In genomic region chr11:76857776-76858461, GRCh38 we compare ENCODE assay signal across 25 cellular contexts. TPM values are rescaled to one million over a fixed set of nuclear protein-coding genes. Genes with fewer than 3 reads are reported as not detected.
DNase-seq lines count a peak whose midpoint lies in the region; TF ChIP-seq lines count a peak whose summit lies in the region.
"Had no signal": no experiment of that assay in that cellular context is flagged by ENCODE, and none has a peak within 500 bp of the region (broad histone marks: within the 10 kb centered on the region; RNA-seq: fewer than 3 reads in every experiment).

No MANE protein-coding gene starts in this region.

- H3K4me1 ChIP-seq in BLaER1 treated with 17β-estradiol and CSF1 and Interleukin-3, amounts not matched to agents 10 nM and 100 nM = peaks cover 34 to 82% (median 72%) of the 10 kb centered on the region in 10 experiments

- H3K4me3 ChIP-seq in BLaER1 treated with 17β-estradiol and CSF1 and Interleukin-3, amounts not matched to agents 10 nM and 100 nM = no peak overlapping the region; a peak in 2 of 20 replicates
- H3K4me3 ChIP-seq: suprapubic skin had no signal

- peak overlapping the region in 9 of 11 experiments; percentile 7 to 99 (median 76); a peak in 16 of 22 replicates for H3K4me2 ChIP-seq in BLaER1 treated with 17β-estradiol and CSF1 and Interleukin-3, amounts not matched to agents 10 nM and 100 nM

- H3K9ac ChIP-seq in BLaER1 treated with 17β-estradiol and CSF1 and Interleukin-3, amounts not matched to agents 10 nM and 100 nM = peak overlapping the region in 6 of 11 experiments; percentile 11 to 55 (median 32); a peak in 6 of 22 replicates

- H4K20me1 ChIP-seq in BLaER1 treated with 17β-estradiol and CSF1 and Interleukin-3, amounts not matched to agents 10 nM and 100 nM = peaks cover 0 to 7% (median 0%) of the 10 kb centered on the region in 11 experiments; a peak in 5 of 22 replicates

- no peaks in the 10 kb centered on the region for H3K36me3 ChIP-seq in BLaER1 treated with 17β-estradiol and CSF1 and Interleukin-3, amounts not matched to agents 10 nM and 100 nM
- H3K36me3 ChIP-seq: suprapubic skin had no signal

- no peaks in the 10 kb centered on the region for H3K27me3 ChIP-seq in BLaER1 treated with 17β-estradiol and CSF1 and Interleukin-3, amounts not matched to agents 10 nM and 100 nM
- H3K27me3 ChIP-seq: foreskin keratinocyte, suprapubic skin had no signal

- no peaks in the 10 kb centered on the region for H3K9me3 ChIP-seq in BLaER1 treated with 17β-estradiol and CSF1 and Interleukin-3, amounts not matched to agents 10 nM and 100 nM (replicated peaks in 1 of 11)
- H3K9me3 ChIP-seq: suprapubic skin had no signal

- peak overlapping the region in 9 of 11 experiments; percentile 32 to 92 (median 67); a peak in 15 of 22 replicates for H3K27ac ChIP-seq in BLaER1 treated with 17β-estradiol and CSF1 and Interleukin-3, amounts not matched to agents 10 nM and 100 nM
- H3K27ac ChIP-seq: foreskin keratinocyte, suprapubic skin had no signal

- TF ChIP-seq CTCF in GM13976 (IDR thresholded peaks at IDR 0.05; ENCODE audit: borderline replicate concordance, control extremely low read depth, extremely low read depth, insufficient read depth, missing control alignments) = no peak

- DNase-seq in Kasumi-1 (lab: John Stamatoyannopoulos, UW) (peak; percentile 72 to 89), OCI-M1 (lab: John Stamatoyannopoulos, UW) (peak; percentile 73), dermis blood vessel endothelial cell (peak; percentile 20), GM13976 (ENCODE audit: low spot score) (no peak), SHP77 (lab: John Stamatoyannopoulos, UW) (no peak), RKO (ENCODE audit: low spot score) (no peak), D341Med (ENCODE audit: low spot score) (no peak)
- DNase-seq: activated B cell treated with CpG ODN at 0.5 μM for 24 hours; activated CD8-positive, alpha-beta memory T cell treated with anti-CD3 and anti-CD28 coated beads, Interleukin-2, amount 50 U/mL, for 4 hours; activated effector memory CD4-positive, alpha-beta T cell treated with Interleukin-2 at 50 U/mL for 16 hours; activated naive CD8-positive, alpha-beta T cell treated with anti-CD3 and anti-CD28 coated beads, Interleukin-2, amount 10 ng/mL, durations not matched to agents 7 days and 5 days; effector memory CD4-positive, alpha-beta T cell; foreskin keratinocyte; GDM1; left cardiac atrium; NCI-H1092; NCI-H2029; NCI-H226; NCI-H748 treated with DMSO at 0.1 percent for 48 hours; occipital lobe; stimulated activated CD4-positive, alpha-beta T cell treated with anti-CD3 and anti-CD28 coated beads, Interleukin-4, amount 100 ng/mL, for 1 hour; stimulated activated naive B cell treated with anti-CD40 and anti-IgM and Interleukin-4, amounts not matched to agents 10 μg/mL and 1 μg/mL and 100 μg/mL, for 72 hours; T-helper 17 cell had no signal

- in situ Hi-C loops in GM13976 (cut with MboI; ENCODE audit: low sequenced_read_pairs, unreplicated experiment) = no loop called here

RNA-seq across cellular contexts. Expression of gene ACER3, which starts 2.8 kb away (rescaled TPM):
- total RNA-seq in dermis blood vessel endothelial cell = 22.8 and 30.1 TPM in 2 replicates

Comparison
In these comparisons a context has a peak if more than half of its experiments do, and no peak if none do; other contexts are left out.
1. DNase-seq: peak in Kasumi-1 (2 of 2), OCI-M1 (single experiment) and dermis blood vessel endothelial cell (single experiment); none in GM13976 (single experiment), SHP77 (0 of 2), RKO (single experiment) and D341Med (single experiment).